Comparison of ENCODE assay signal across 30 cellular contexts in the genomic region with DNA sequence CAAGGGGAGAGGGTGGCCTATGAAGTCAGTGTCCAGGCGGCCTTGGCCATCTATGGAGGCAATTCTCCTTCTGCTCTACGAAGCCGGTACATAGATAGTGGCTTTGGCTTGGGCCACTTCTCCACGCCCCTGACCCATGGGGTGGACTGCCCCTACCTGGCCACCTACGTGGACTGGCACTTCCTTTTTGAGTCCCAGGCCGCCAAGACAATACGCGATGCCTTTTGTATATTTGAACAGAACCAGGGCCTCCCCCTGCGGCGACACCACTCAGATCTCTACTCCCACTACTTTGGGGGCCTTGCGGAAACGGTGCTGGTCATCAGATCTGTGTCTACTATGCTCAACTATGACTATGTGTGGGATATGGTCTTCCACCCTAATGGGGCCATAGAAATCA. TPM values are rescaled to one million over a fixed set of nuclear protein-coding genes. Genes with fewer than 3 reads are reported as not detected.
DNase-seq lines count a peak whose midpoint lies in the region; ATAC-seq, FAIRE-seq and TF ChIP-seq lines count a peak whose summit lies in the region.
"Had no signal": no experiment of that assay in that cellular context is flagged by ENCODE, and none has a peak within 500 bp of the region (broad histone marks: within the 10 kb centered on the region; RNA-seq: fewer than 3 reads in every experiment).

No MANE protein-coding gene starts in this region.

- no peak overlapping the region; the same call in 1 of the 2 replicates for H3K4me2 ChIP-seq in HepG2 (ENCODE audit: low read depth, low read length)
- H3K4me2 ChIP-seq: BLaER1 had no signal

- CTCF ChIA-PET in HepG2 (lab: Yijun Ruan, JAX; ENCODE audit: low intra/inter-chr PET ratio, low total read pairs) = no interaction called here

- H3K36me3 ChIP-seq in HepG2 (replicated peaks in 1 of 2; ENCODE audit: control insufficient read depth in 1 of 2, insufficient read depth in 2 of 2, low read length in 2 of 2) (no peaks in the 10 kb centered on the region), right lobe of liver (peaks cover 0 to 10% (median 0%) of the 10 kb centered on the region in 4 donors), H7 (replicated peaks; ENCODE audit: control insufficient read depth, insufficient read depth, low read length) (no peaks in the 10 kb centered on the region)
- H3K36me3 ChIP-seq: BE2C, BLaER1 had no signal

- POLR2A ChIA-PET in HepG2 (lab: Yijun Ruan, JAX) = no interaction called here

- H3K9me3 ChIP-seq in HepG2 (ENCODE audit: low read length) = peaks cover 9% of the 10 kb centered on the region
- H3K9me3 ChIP-seq in right lobe of liver = no peaks in the 10 kb centered on the region
- H3K9me3 ChIP-seq: BE2C had no signal

- no peak for TF ChIP-seq CTCF in HepG2 (CRISPR knock-in tag; IDR thresholded peaks at IDR 0.05)
- TF ChIP-seq CTCF in right lobe of liver (IDR thresholded peaks at IDR 0.05) = no peak

- no peaks in the 10 kb centered on the region for H4K20me1 ChIP-seq in HepG2 (ENCODE audit: insufficient read depth, low read length)
- H4K20me1 ChIP-seq: BLaER1 had no signal

- no peak for FAIRE-seq in HepG2 (lab: Jason Lieb, UNC)
- FAIRE-seq: A204.1, GM12878, GM12892, GM18507 had no signal

- H3K9ac ChIP-seq in HepG2 (ENCODE audit: insufficient read depth, low read depth, low read length) = no peak overlapping the region
- H3K9ac ChIP-seq: BLaER1 had no signal

- in situ Hi-C loops in HepG2 (cut with HindIII; ENCODE audit: extremely low pct_ligation_motif_present, low pct_unique_long_range_greater_than_20kb) = no loop called here

- intact Hi-C loops in HepG2 (cut with micrococcal nuclease; ENCODE audit: unreplicated experiment) (no loop called here), right lobe of liver (cut with DNase I) (no loop called here), sciatic nerve (cut with DNase I) (no loop called here), posterior vena cava (cut with DNase I) (no loop called here)

- 92% methylated on average over 12 of the region's 12 CpGs for whole genome bisulfite sequencing in HepG2 (ENCODE audit: low lambda C conversion rate)
- WGBS in right lobe of liver (ENCODE audit: insufficient coverage, low coverage, low lambda C conversion rate, missing lambda C conversion rate) = 33% methylated on average over 10 of the region's 12 CpGs

- TF ChIP-seq POLR2A in HepG2 (IDR thresholded peaks at IDR 0.05; ENCODE audit: insufficient read depth in 1 of 2, low read depth in 2 of 2, low read length in 2 of 2) = no peak
- no peak for TF ChIP-seq POLR2A in right lobe of liver (IDR thresholded peaks at IDR 0.05)

- no peak for TF ChIP-seq RAD21 in HepG2 (CRISPR knock-in tag; IDR thresholded peaks at IDR 0.05)

- H2AFZ ChIP-seq in HepG2 (ENCODE audit: low read length) = no peak overlapping the region

- ATAC-seq in HepG2 (no peak), right lobe of liver (no peak), sciatic nerve (no peak)
- ATAC-seq: GM12878 had no signal

- DNase-seq in HepG2 (ENCODE audit: low spot score) (no peak), right lobe of liver (peak in 1 of 3 donors; percentile 42), sciatic nerve (ENCODE audit: low spot score) (no peak), H7 (no peak), posterior vena cava (ENCODE audit: low spot score) (no peak)
- DNase-seq: 8988T; ACHN; BE2C; C1 segment of cervical spinal cord; CD4-positive, alpha-beta memory T cell; CD4-positive, CD25-positive, alpha-beta regulatory T cell; CD8-positive, alpha-beta memory T cell; COR-L47; DMS 273 treated with DMSO at 0.1 percent for 48 hours; DMS153; DMS53; DMS79; DND-41; EL; GDM1 had no signal

- TF ChIP-seq EP300 in HepG2 (IDR thresholded peaks at IDR 0.05; ENCODE audit: low read depth in 2 of 2, low read length in 2 of 2) (no peak), HepG2 (CRISPR knock-in tag; IDR thresholded peaks at IDR 0.05; ENCODE audit: borderline replicate concordance) (no peak)

- no TSS peak for BruUV-seq in HepG2 (replicated peaks; lab: Mats Ljungman, UMichigan)

- H3K27me3 ChIP-seq in HepG2 (ENCODE audit: control insufficient read depth in 1 of 2, insufficient read depth in 2 of 2, low read length in 2 of 2) = no peaks in the 10 kb centered on the region
- no peaks in the 10 kb centered on the region for H3K27me3 ChIP-seq in right lobe of liver
- no peaks in the 10 kb centered on the region; the same call in 1 of the 2 replicates for H3K27me3 ChIP-seq in H7 (ENCODE audit: control insufficient read depth, insufficient read depth, low read length)
- H3K27me3 ChIP-seq: BLaER1 had no signal

- H3K4me3 ChIP-seq in HepG2 (replicated peaks in 1 of 3; ENCODE audit: insufficient read depth in 1 of 3, low read depth in 2 of 3, low read length in 3 of 3) = no peak overlapping the region; a peak in 1 of 6 replicates
- peak overlapping the region; percentile 45 to 72 (median 62) for H3K4me3 ChIP-seq in right lobe of liver
- H3K4me3 ChIP-seq in H7 (ENCODE audit: insufficient read depth, low read depth, low read length) = no peak overlapping the region
- H3K4me3 ChIP-seq: BLaER1, GM12878 had no signal

- no peak overlapping the region for H3K27ac ChIP-seq in HepG2 (ENCODE audit: extremely low read length, insufficient read depth, low read length)
- H3K27ac ChIP-seq in right lobe of liver = peak overlapping the region in 1 of 3 donors; percentile 74
- H3K27ac ChIP-seq: BLaER1 had no signal

- H3K79me2 ChIP-seq in HepG2 (ENCODE audit: insufficient read depth, low read length) = no peaks in the 10 kb centered on the region

- H3K4me1 ChIP-seq in HepG2 (ENCODE audit: insufficient read depth, low read length) (peaks cover 88% of the 10 kb centered on the region), right lobe of liver (peaks cover 0 to 60% (median 21%) of the 10 kb centered on the region in 4 donors)
- H3K4me1 ChIP-seq: BE2C, BLaER1 had no signal

RNA-seq across cellular contexts. Expression of gene AOC3, which starts 17.3 kb away (rescaled TPM):
- total RNA-seq in HepG2 (2016; rRNA removed; fragmentation: Illumina TruSeq; extraction: Trizol) (8.7 and 10.4 TPM in 2 replicates), right lobe of liver (10 to 100 TPM in 2 of 6 experiments, 1 to 10 TPM in 4; 3.9 to 14.9 (median 7.1) TPM), sciatic nerve (61.7 TPM), posterior vena cava (100 to 1,000 TPM; 223 to 342 TPM)
- total RNA-seq in HepG2 (2016; cell fraction: cytosol; rRNA removed; fragmentation: Illumina TruSeq; extraction: Trizol; ENCODE audit: low read depth) = 1.1 and 1.3 TPM in 2 replicates
- 8.4 and 9.5 TPM in 2 replicates for total RNA-seq in HepG2 (2016; cell fraction: insoluble cytoplasmic fraction; rRNA removed; fragmentation: Illumina TruSeq; extraction: Trizol)
- total RNA-seq in HepG2 (2016; cell fraction: membrane; rRNA removed; fragmentation: Illumina TruSeq; extraction: Trizol) = 5.2 and 5.4 TPM in 2 replicates
- total RNA-seq in HepG2 (2016; cell fraction: nucleus; rRNA removed; fragmentation: Illumina TruSeq; extraction: Trizol) = 5.4 and 5.6 TPM in 2 replicates
- 51.7 and 61.0 TPM in 2 replicates for polyA plus RNA-seq in HepG2 (2011; rRNA removed)
- polyA plus RNA-seq in HepG2 (2011; cell fraction: cytosol; rRNA removed) = 41.8 and 51.7 TPM in 2 replicates
- 46.4 and 56.2 TPM in 2 replicates for polyA plus RNA-seq in HepG2 (2011; cell fraction: nucleus; rRNA removed)
- polyA plus RNA-seq in HepG2 (2012) = 44.7 and 61.7 TPM in 2 replicates
- 2.7 and 3.3 TPM in 2 replicates for polyA plus RNA-seq in HepG2 (2016; cell fraction: cytosol; fragmentation: Illumina TruSeq; extraction: Trizol; ENCODE audit: low read depth)
- polyA plus RNA-seq in HepG2 (2016; cell fraction: insoluble cytoplasmic fraction; fragmentation: Illumina TruSeq; extraction: Trizol; ENCODE audit: low read depth) = 21.1 and 22.0 TPM in 2 replicates
- 6.6 and 6.7 TPM in 2 replicates for polyA plus RNA-seq in HepG2 (2016; cell fraction: membrane; fragmentation: Illumina TruSeq; extraction: Trizol; ENCODE audit: low read depth)
- 18.7 and 18.9 TPM in 2 replicates for polyA plus RNA-seq in HepG2 (2016; cell fraction: nucleus; fragmentation: Illumina TruSeq; extraction: Trizol; ENCODE audit: insufficient read depth, low read depth)
- 0.51 and 56.5 TPM in 2 replicates for polyA minus RNA-seq in HepG2 (2011; rRNA and poly(A)+ RNA removed; ENCODE audit: low replicate concordance)
- polyA minus RNA-seq in HepG2 (2011; cell fraction: cytosol; rRNA and poly(A)+ RNA removed) = 13.8 and 20.0 TPM in 2 replicates
- 11.6 and 18.6 TPM in 2 replicates for polyA minus RNA-seq in HepG2 (2011; cell fraction: nucleus; rRNA and poly(A)+ RNA removed)
- total RNA-seq in H7 (2014; rRNA removed; shearing (Covaris generic)) = 0.31 and 3.5 TPM in 2 replicates
- polyA plus RNA-seq: CD14-positive monocyte; CD4-positive, alpha-beta memory T cell; CD4-positive, CD25-positive, alpha-beta regulatory T cell; CD8-positive, alpha-beta memory T cell had no signal

RNA-seq across cellular contexts. Expression of gene AOC2, which starts 24.0 kb away (rescaled TPM):
- total RNA-seq in HepG2 (2016; rRNA removed; fragmentation: Illumina TruSeq; extraction: Trizol) (0.55 and 1.2 TPM in 2 replicates), right lobe of liver (1 to 10 TPM in 4 of 6 experiments, under 1 TPM in 2; 0.62 to 2.0 (median 1.4) TPM), sciatic nerve (1.6 TPM), posterior vena cava (under 1 TPM; 0.86 to 0.88 TPM)
- total RNA-seq in HepG2 (2016; cell fraction: cytosol; rRNA removed; fragmentation: Illumina TruSeq; extraction: Trizol; ENCODE audit: low read depth) = not detected in 2 replicates
- total RNA-seq in HepG2 (2016; cell fraction: insoluble cytoplasmic fraction; rRNA removed; fragmentation: Illumina TruSeq; extraction: Trizol) = 0.30 and 1.3 TPM in 2 replicates
- 0.31 and 0.38 TPM in 2 replicates for total RNA-seq in HepG2 (2016; cell fraction: membrane; rRNA removed; fragmentation: Illumina TruSeq; extraction: Trizol)
- total RNA-seq in HepG2 (2016; cell fraction: nucleus; rRNA removed; fragmentation: Illumina TruSeq; extraction: Trizol) = 2.2 and 3.5 TPM in 2 replicates
- 3.3 and 5.1 TPM in 2 replicates for polyA plus RNA-seq in HepG2 (2011; rRNA removed)
- polyA plus RNA-seq in HepG2 (2011; cell fraction: cytosol; rRNA removed) = 1.7 TPM in 2 replicates
- 21.9 and 26.2 TPM in 2 replicates for polyA plus RNA-seq in HepG2 (2011; cell fraction: nucleus; rRNA removed)
- 2.7 and 9.2 TPM in 2 replicates for polyA plus RNA-seq in HepG2 (2012)
- 0.10 and 0.19 TPM in 2 replicates for polyA plus RNA-seq in HepG2 (2016; cell fraction: cytosol; fragmentation: Illumina TruSeq; extraction: Trizol; ENCODE audit: low read depth)
- 0.66 and 0.95 TPM in 2 replicates for polyA plus RNA-seq in HepG2 (2016; cell fraction: insoluble cytoplasmic fraction; fragmentation: Illumina TruSeq; extraction: Trizol; ENCODE audit: low read depth)
- 0.24 and 0.30 TPM in 2 replicates for polyA plus RNA-seq in HepG2 (2016; cell fraction: membrane; fragmentation: Illumina TruSeq; extraction: Trizol; ENCODE audit: low read depth)
- polyA plus RNA-seq in HepG2 (2016; cell fraction: nucleus; fragmentation: Illumina TruSeq; extraction: Trizol; ENCODE audit: insufficient read depth, low read depth) = 5.9 and 6.2 TPM in 2 replicates
- polyA minus RNA-seq in HepG2 (2011; rRNA and poly(A)+ RNA removed; ENCODE audit: low replicate concordance) = 5.1 and 5.5 TPM in 2 replicates
- 0.26 and 0.59 TPM in 2 replicates for polyA minus RNA-seq in HepG2 (2011; cell fraction: cytosol; rRNA and poly(A)+ RNA removed)
- 9.8 and 10.3 TPM in 2 replicates for polyA minus RNA-seq in HepG2 (2011; cell fraction: nucleus; rRNA and poly(A)+ RNA removed)
- 1.9 and 6.0 TPM in 2 replicates for total RNA-seq in H7 (2014; rRNA removed; shearing (Covaris generic))
- total RNA-seq: G401 had no signal

RNA-seq across cellular contexts. Expression of gene G6PC1, which starts 32.3 kb away (rescaled TPM):
- total RNA-seq in HepG2 (2016; rRNA removed; fragmentation: Illumina TruSeq; extraction: Trizol) = 0.56 and 1.7 TPM in 2 replicates
- total RNA-seq in HepG2 (2016; cell fraction: cytosol; rRNA removed; fragmentation: Illumina TruSeq; extraction: Trizol; ENCODE audit: low read depth) = 0.30 and 0.35 TPM in 2 replicates
- total RNA-seq in HepG2 (2016; cell fraction: insoluble cytoplasmic fraction; rRNA removed; fragmentation: Illumina TruSeq; extraction: Trizol) = 0.91 and 1.3 TPM in 2 replicates
- total RNA-seq in HepG2 (2016; cell fraction: membrane; rRNA removed; fragmentation: Illumina TruSeq; extraction: Trizol) = 0.71 and 1.1 TPM in 2 replicates
- total RNA-seq in HepG2 (2016; cell fraction: nucleus; rRNA removed; fragmentation: Illumina TruSeq; extraction: Trizol) = 2.2 and 2.5 TPM in 2 replicates
- 37.9 and 127 TPM in 2 replicates for polyA plus RNA-seq in HepG2 (2011; rRNA removed)
- 22.5 and 89.8 TPM in 2 replicates for polyA plus RNA-seq in HepG2 (2011; cell fraction: cytosol; rRNA removed)
- polyA plus RNA-seq in HepG2 (2011; cell fraction: nucleus; rRNA removed) = 18.2 and 57.3 TPM in 2 replicates
- 278 and 494 TPM in 2 replicates for polyA plus RNA-seq in HepG2 (2012)
- 0.17 and 0.19 TPM in 2 replicates for polyA plus RNA-seq in HepG2 (2016; cell fraction: cytosol; fragmentation: Illumina TruSeq; extraction: Trizol; ENCODE audit: low read depth)
- 0.60 and 0.89 TPM in 2 replicates for polyA plus RNA-seq in HepG2 (2016; cell fraction: insoluble cytoplasmic fraction; fragmentation: Illumina TruSeq; extraction: Trizol; ENCODE audit: low read depth)
- 0.27 and 0.36 TPM in 2 replicates for polyA plus RNA-seq in HepG2 (2016; cell fraction: membrane; fragmentation: Illumina TruSeq; extraction: Trizol; ENCODE audit: low read depth)
- 1.3 and 1.4 TPM in 2 replicates for polyA plus RNA-seq in HepG2 (2016; cell fraction: nucleus; fragmentation: Illumina TruSeq; extraction: Trizol; ENCODE audit: insufficient read depth, low read depth)
- polyA minus RNA-seq in HepG2 (2011; rRNA and poly(A)+ RNA removed; ENCODE audit: low replicate concordance) = 0.30 and 160 TPM in 2 replicates
- polyA minus RNA-seq in HepG2 (2011; cell fraction: cytosol; rRNA and poly(A)+ RNA removed) = 49.4 and 178 TPM in 2 replicates
- polyA minus RNA-seq in HepG2 (2011; cell fraction: nucleus; rRNA and poly(A)+ RNA removed) = 35.3 and 157 TPM in 2 replicates
- 100 to 1,000 TPM in 5 of 6 experiments, 10 to 100 TPM in 1; 64.5 to 505 (median 185) TPM for total RNA-seq in right lobe of liver
- total RNA-seq in sciatic nerve = not detected
- not detected in 2 replicates for total RNA-seq in H7 (2014; rRNA removed; shearing (Covaris generic))
- not detected for total RNA-seq in posterior vena cava
- total RNA-seq: A673; CD4-positive, alpha-beta memory T cell; CD4-positive, CD25-positive, alpha-beta regulatory T cell; CD8-positive, alpha-beta memory T cell; Daoy; G401; GM12878 had no signal
- polyA plus RNA-seq: AG04450; CD14-positive monocyte; CD4-positive, alpha-beta memory T cell; CD4-positive, CD25-positive, alpha-beta regulatory T cell; CD8-positive, alpha-beta memory T cell; GM12878 had no signal

RNA-seq across cellular contexts. Expression of gene PSME3, which starts 35.1 kb away (rescaled TPM):
- 135 and 202 TPM in 2 replicates for total RNA-seq in HepG2 (2016; rRNA removed; fragmentation: Illumina TruSeq; extraction: Trizol)
- total RNA-seq in HepG2 (2016; cell fraction: cytosol; rRNA removed; fragmentation: Illumina TruSeq; extraction: Trizol; ENCODE audit: low read depth) = 57.2 and 65.9 TPM in 2 replicates
- 137 and 184 TPM in 2 replicates for total RNA-seq in HepG2 (2016; cell fraction: insoluble cytoplasmic fraction; rRNA removed; fragmentation: Illumina TruSeq; extraction: Trizol)
- total RNA-seq in HepG2 (2016; cell fraction: membrane; rRNA removed; fragmentation: Illumina TruSeq; extraction: Trizol) = 87.8 and 99.6 TPM in 2 replicates
- total RNA-seq in HepG2 (2016; cell fraction: nucleus; rRNA removed; fragmentation: Illumina TruSeq; extraction: Trizol) = 85.8 and 91.0 TPM in 2 replicates
- 61.5 and 66.3 TPM in 2 replicates for polyA plus RNA-seq in HepG2 (2011; rRNA removed)
- polyA plus RNA-seq in HepG2 (2011; cell fraction: cytosol; rRNA removed) = 46.2 and 72.9 TPM in 2 replicates
- 54.8 and 72.6 TPM in 2 replicates for polyA plus RNA-seq in HepG2 (2011; cell fraction: nucleus; rRNA removed)
- 70.9 and 82.9 TPM in 2 replicates for polyA plus RNA-seq in HepG2 (2012)
- polyA plus RNA-seq in HepG2 (2016; cell fraction: cytosol; fragmentation: Illumina TruSeq; extraction: Trizol; ENCODE audit: low read depth) = 40.6 and 52.7 TPM in 2 replicates
- polyA plus RNA-seq in HepG2 (2016; cell fraction: insoluble cytoplasmic fraction; fragmentation: Illumina TruSeq; extraction: Trizol; ENCODE audit: low read depth) = 192 and 233 TPM in 2 replicates
- polyA plus RNA-seq in HepG2 (2016; cell fraction: membrane; fragmentation: Illumina TruSeq; extraction: Trizol; ENCODE audit: low read depth) = 79.0 and 86.8 TPM in 2 replicates
- polyA plus RNA-seq in HepG2 (2016; cell fraction: nucleus; fragmentation: Illumina TruSeq; extraction: Trizol; ENCODE audit: insufficient read depth, low read depth) = 115 and 117 TPM in 2 replicates
- 45.3 and 91.4 TPM in 2 replicates for polyA minus RNA-seq in HepG2 (2011; rRNA and poly(A)+ RNA removed; ENCODE audit: low replicate concordance)
- 33.7 and 38.2 TPM in 2 replicates for polyA minus RNA-seq in HepG2 (2011; cell fraction: cytosol; rRNA and poly(A)+ RNA removed)
- polyA minus RNA-seq in HepG2 (2011; cell fraction: nucleus; rRNA and poly(A)+ RNA removed) = 50.2 and 71.4 TPM in 2 replicates
- total RNA-seq in right lobe of liver = 10 to 100 TPM; 33.6 to 72.1 (median 42.8) TPM
- total RNA-seq in sciatic nerve = 54.5 TPM
- 113 and 121 TPM in 2 replicates for total RNA-seq in H7 (2014; rRNA removed; shearing (Covaris generic))
- 10 to 100 TPM; 68.2 to 80.6 TPM for total RNA-seq in posterior vena cava

RNA-seq across cellular contexts. Expression of gene BECN1, which starts 44.3 kb away (rescaled TPM):
- total RNA-seq in HepG2 (2016; rRNA removed; fragmentation: Illumina TruSeq; extraction: Trizol) (97.2 and 109 TPM in 2 replicates), right lobe of liver (10 to 100 TPM; 29.6 to 48.8 (median 37.4) TPM), sciatic nerve (80.9 TPM), posterior vena cava (10 to 100 TPM; 78.6 to 88.3 TPM)
- total RNA-seq in HepG2 (2016; cell fraction: cytosol; rRNA removed; fragmentation: Illumina TruSeq; extraction: Trizol; ENCODE audit: low read depth) = 55.5 and 62.2 TPM in 2 replicates
- total RNA-seq in HepG2 (2016; cell fraction: insoluble cytoplasmic fraction; rRNA removed; fragmentation: Illumina TruSeq; extraction: Trizol) = 93.4 and 107 TPM in 2 replicates
- 110 and 130 TPM in 2 replicates for total RNA-seq in HepG2 (2016; cell fraction: membrane; rRNA removed; fragmentation: Illumina TruSeq; extraction: Trizol)
- 64.5 and 67.5 TPM in 2 replicates for total RNA-seq in HepG2 (2016; cell fraction: nucleus; rRNA removed; fragmentation: Illumina TruSeq; extraction: Trizol)
- 77.1 and 82.1 TPM in 2 replicates for polyA plus RNA-seq in HepG2 (2011; rRNA removed)
- 56.9 and 59.6 TPM in 2 replicates for polyA plus RNA-seq in HepG2 (2011; cell fraction: cytosol; rRNA removed)
- polyA plus RNA-seq in HepG2 (2011; cell fraction: nucleus; rRNA removed) = 82.7 and 86.2 TPM in 2 replicates
- 71.0 and 75.9 TPM in 2 replicates for polyA plus RNA-seq in HepG2 (2012)
- polyA plus RNA-seq in HepG2 (2016; cell fraction: cytosol; fragmentation: Illumina TruSeq; extraction: Trizol; ENCODE audit: low read depth) = 51.4 and 75.4 TPM in 2 replicates
- 112 and 124 TPM in 2 replicates for polyA plus RNA-seq in HepG2 (2016; cell fraction: insoluble cytoplasmic fraction; fragmentation: Illumina TruSeq; extraction: Trizol; ENCODE audit: low read depth)
- 93.2 and 107 TPM in 2 replicates for polyA plus RNA-seq in HepG2 (2016; cell fraction: membrane; fragmentation: Illumina TruSeq; extraction: Trizol; ENCODE audit: low read depth)
- 109 and 113 TPM in 2 replicates for polyA plus RNA-seq in HepG2 (2016; cell fraction: nucleus; fragmentation: Illumina TruSeq; extraction: Trizol; ENCODE audit: insufficient read depth, low read depth)
- 64.5 and 76.4 TPM in 2 replicates for polyA minus RNA-seq in HepG2 (2011; rRNA and poly(A)+ RNA removed; ENCODE audit: low replicate concordance)
- 28.1 and 41.1 TPM in 2 replicates for polyA minus RNA-seq in HepG2 (2011; cell fraction: cytosol; rRNA and poly(A)+ RNA removed)
- polyA minus RNA-seq in HepG2 (2011; cell fraction: nucleus; rRNA and poly(A)+ RNA removed) = 93.6 and 112 TPM in 2 replicates
- total RNA-seq in H7 (2014; rRNA removed; shearing (Covaris generic)) = 52.4 and 55.6 TPM in 2 replicates

Comparison
In these comparisons a context has a peak if more than half of its experiments do, and no peak if none do; other contexts are left out.
1. H3K4me3 ChIP-seq: peak in right lobe of liver (3 of 3); none in HepG2 (0 of 3) and H7 (single experiment).
2. RNA of gene G6PC1, which starts 32.3 kb away (total RNA-seq): 64.5 to 505 TPM in right lobe of liver; 0.30 to 2.5 TPM in HepG2, not detected in posterior vena cava, not detected in sciatic nerve (single experiment) and not detected in H7; every median in the first group is over 10 times any median in the second.